In the genomic region with DNA sequence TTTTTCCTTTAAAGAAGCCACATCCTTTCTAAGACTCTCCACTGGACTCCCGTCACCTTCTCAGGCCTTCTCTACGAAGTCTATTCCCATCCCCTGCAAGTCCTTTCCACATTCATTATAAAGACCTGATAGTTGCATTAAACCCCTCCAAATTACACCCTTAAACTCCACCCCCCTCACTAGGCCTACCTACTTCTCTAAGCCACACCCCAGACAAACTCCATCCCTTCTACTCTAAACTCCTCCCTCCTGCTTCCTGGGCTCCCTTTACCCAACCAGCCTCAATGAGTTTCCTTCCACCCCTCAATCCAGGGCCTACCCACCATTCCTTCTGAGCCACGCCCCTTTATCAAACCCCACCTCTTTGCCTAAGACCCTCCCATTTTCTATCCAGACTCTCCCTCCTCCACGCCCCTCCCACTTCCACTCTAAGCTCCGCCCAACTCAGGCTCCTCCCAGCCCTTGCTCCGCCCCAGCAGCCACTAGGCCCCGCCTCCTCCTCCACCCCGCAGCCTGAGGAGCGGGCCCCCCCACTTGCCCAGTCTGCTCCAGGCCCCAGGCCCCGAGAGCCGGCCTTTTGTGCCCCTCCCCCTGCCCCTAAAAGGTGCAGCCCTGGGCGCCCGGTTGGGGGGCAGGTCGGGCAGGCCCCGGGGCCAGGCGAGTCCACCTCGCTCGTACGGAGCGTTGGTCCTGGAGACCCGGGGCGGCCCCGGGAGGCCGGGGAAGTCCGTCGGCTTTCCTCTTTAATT, we compare ENCODE assay signal across 8 cellular contexts. TPM values are rescaled to one million over a fixed set of nuclear protein-coding genes. Genes with fewer than 3 reads are reported as not detected.
DNase-seq lines count a peak whose midpoint lies in the region; ATAC-seq and TF ChIP-seq lines count a peak whose summit lies in the region.

No MANE protein-coding gene starts in this region.

- peak; percentile 36 for ATAC-seq in GM19324 (IDR thresholded peaks at IDR 0.05; ENCODE audit: low FRiP score, unreplicated experiment)
- peak; percentile 45 for ATAC-seq in HG03460 (IDR thresholded peaks at IDR 0.05; ENCODE audit: unreplicated experiment)
- peak; percentile 83 to 89 (median 86) for ATAC-seq in right lobe of liver

- no peaks in the 10 kb centered on the region for H3K27me3 Mint-ChIP-seq in dendritic cell treated with granulocyte-macrophage colony-stimulating factor and Interleukin-4, amounts not matched to agents 40 ng/mL and 50 ng/mL, for 4 days

- peak; percentile 79 for DNase-seq in BJ (ENCODE audit: low read depth)
- DNase-seq in NCI-H526 treated with DMSO at 0.1 percent for 48 hours (lab: John Stamatoyannopoulos, UW), result peak; percentile 88
- DNase-seq in activated CD4-positive, alpha-beta T cell treated with anti-CD3 and anti-CD28 coated beads, Interleukin-2, amount 50 U/mL, for 1 hour, result peak; percentile 93
- peak; percentile 95 to 96 (median 95) for DNase-seq in right lobe of liver
- peak; percentile 93 for DNase-seq in stimulated activated CD4-positive, alpha-beta T cell treated with anti-CD3 and anti-CD28 coated beads, Interleukin-4, amount 100 ng/mL, for 24 hours

- H3K4me3 Mint-ChIP-seq in dendritic cell treated with granulocyte-macrophage colony-stimulating factor and Interleukin-4, amounts not matched to agents 40 ng/mL and 50 ng/mL, for 4 days, result peak overlapping the region; percentile 90

- WGBS in right lobe of liver (ENCODE audit: insufficient coverage, low coverage, low lambda C conversion rate, missing lambda C conversion rate), result 4% methylated on average over 10 of the region's 26 CpGs

- peak; percentile 77 for TF ChIP-seq POLR2A in right lobe of liver (IDR thresholded peaks at IDR 0.05)

- H3K4me3 ChIP-seq in BJ (ENCODE audit: low read depth, low read length), result peak overlapping the region; percentile 88
- peak overlapping the region; percentile 84 to 99 (median 99) for H3K4me3 ChIP-seq in right lobe of liver

- peak overlapping the region; percentile 95 for H3K27ac Mint-ChIP-seq in dendritic cell treated with granulocyte-macrophage colony-stimulating factor and Interleukin-4, amounts not matched to agents 40 ng/mL and 50 ng/mL, for 4 days

- peak overlapping the region; percentile 87 to 97 (median 94) for H3K27ac ChIP-seq in right lobe of liver

- intact Hi-C loops in dendritic cell treated with granulocyte-macrophage colony-stimulating factor and Interleukin-4, amounts not matched to agents 40 ng/mL and 50 ng/mL, for 4 days (cut with micrococcal nuclease), result loop anchor here (1.0 to 5.0 kb wide), 5 partner anchors 25 to 122 kb away; partner anchors contain the start of genes U2AF2, ZNF628 and ZNF784
- intact Hi-C loops in right lobe of liver (cut with DNase I), result no loop called here

- no peaks in the 10 kb centered on the region for H3K9me3 Mint-ChIP-seq in dendritic cell treated with granulocyte-macrophage colony-stimulating factor and Interleukin-4, amounts not matched to agents 40 ng/mL and 50 ng/mL, for 4 days

- H3K36me3 ChIP-seq in BJ (ENCODE audit: control insufficient read depth, insufficient read depth, low read length) (peaks cover 11% of the 10 kb centered on the region), right lobe of liver (peaks cover 0 to 9% (median 2%) of the 10 kb centered on the region in 4 donors)

- H3K27me3 ChIP-seq in BJ (ENCODE audit: control insufficient read depth, insufficient read depth, low read length) (no peaks in the 10 kb centered on the region), right lobe of liver (no peaks in the 10 kb centered on the region)

- no peak for TF ChIP-seq CTCF in BJ (IDR thresholded peaks at IDR 0.05; ENCODE audit: insufficient read depth, low read depth, low read length)
- TF ChIP-seq CTCF in right lobe of liver (IDR thresholded peaks at IDR 0.05), result no peak

- H3K4me1 Mint-ChIP-seq in dendritic cell treated with granulocyte-macrophage colony-stimulating factor and Interleukin-4, amounts not matched to agents 40 ng/mL and 50 ng/mL, for 4 days (ENCODE audit: low read depth), result peaks cover 48% of the 10 kb centered on the region

- no peaks in the 10 kb centered on the region for H3K4me1 ChIP-seq in right lobe of liver

- peaks cover 70% of the 10 kb centered on the region for H3K36me3 Mint-ChIP-seq in dendritic cell treated with granulocyte-macrophage colony-stimulating factor and Interleukin-4, amounts not matched to agents 40 ng/mL and 50 ng/mL, for 4 days (ENCODE audit: low read depth)

- CTCF ChIA-PET in BJ (lab: Yijun Ruan, JAX), result interaction anchor here (0.6 to 2.0 kb wide), 6 partner anchors 16 to 131 kb away, joined by 3 to 11 read pairs (median 4); partner anchors contain the start of gene U2AF2

- POLR2A ChIA-PET in BJ (lab: Charles Lee), result interaction anchor here (0.5 to 0.7 kb wide), 3 partner anchors 20 to 319 kb away, joined by 3 to 5 read pairs (median 3); partner anchors contain the start of gene SSC5D

- H3K9me3 ChIP-seq in right lobe of liver, result no peaks in the 10 kb centered on the region

RNA-seq across cellular contexts. Expression of gene FIZ1, which starts 0.4 kb away (rescaled TPM):
- polyA plus RNA-seq in BJ (2011; rRNA removed), result 3.7 and 4.0 TPM in 2 replicates
- 2.3 and 2.5 TPM in 2 replicates for polyA minus RNA-seq in BJ (2011; rRNA and poly(A)+ RNA removed)
- 10 to 100 TPM in 1 of 6 experiments, 1 to 10 TPM in 5; 3.0 to 13.1 (median 5.1) TPM for total RNA-seq in right lobe of liver

RNA-seq across cellular contexts. Expression of gene ZNF524, which starts 1.2 kb away (rescaled TPM):
- 7.8 TPM in 2 replicates for polyA plus RNA-seq in BJ (2011; rRNA removed)
- polyA minus RNA-seq in BJ (2011; rRNA and poly(A)+ RNA removed), result 2.3 and 2.7 TPM in 2 replicates
- total RNA-seq in right lobe of liver, result 10 to 100 TPM in 4 of 6 experiments, 1 to 10 TPM in 2; 8.2 to 21.0 (median 11.3) TPM

RNA-seq across cellular contexts. Expression of gene ZNF865, which starts 6.6 kb away (rescaled TPM):
- polyA plus RNA-seq in BJ (2011; rRNA removed), result 1.2 and 1.4 TPM in 2 replicates
- polyA minus RNA-seq in BJ (2011; rRNA and poly(A)+ RNA removed), result 1.3 and 1.6 TPM in 2 replicates
- total RNA-seq in right lobe of liver, result 1 to 10 TPM; 4.2 to 6.0 (median 4.7) TPM

RNA-seq across cellular contexts. Expression of gene ZNF579, which starts 18.2 kb away (rescaled TPM):
- polyA plus RNA-seq in BJ (2011; rRNA removed), result 2.6 and 3.8 TPM in 2 replicates
- polyA minus RNA-seq in BJ (2011; rRNA and poly(A)+ RNA removed), result 4.2 and 10.1 TPM in 2 replicates
- 1 to 10 TPM; 1.9 to 4.6 (median 3.6) TPM for total RNA-seq in right lobe of liver

RNA-seq across cellular contexts. Expression of gene ZNF784, which starts 25.5 kb away (rescaled TPM):
- 2.9 and 4.5 TPM in 2 replicates for polyA plus RNA-seq in BJ (2011; rRNA removed)
- polyA minus RNA-seq in BJ (2011; rRNA and poly(A)+ RNA removed), result 2.9 and 4.0 TPM in 2 replicates
- 1 to 10 TPM; 2.9 to 5.5 (median 4.1) TPM for total RNA-seq in right lobe of liver

Comparison
In these comparisons a context has a peak if more than half of its experiments do, and no peak if none do; other contexts are left out.
1. Peak in every context shown above with its lines: DNase-seq, ATAC-seq, H3K4me3 ChIP-seq and H3K27ac ChIP-seq.